In genomic region chr9:38212016-38212415, GRCh38 we compare ENCODE assay signal across 20 cellular contexts.
DNase-seq lines count a peak whose midpoint lies in the region; ATAC-seq, FAIRE-seq and TF ChIP-seq lines count a peak whose summit lies in the region.
"Had no signal": no experiment of that assay in that cellular context is flagged by ENCODE, and none has a peak within 500 bp of the region (broad histone marks: within the 10 kb centered on the region; RNA-seq: fewer than 3 reads in every experiment).

No MANE protein-coding gene starts in this region.

- no peak for FAIRE-seq in HepG2 (lab: Jason Lieb, UNC)
- peak; percentile 35 for FAIRE-seq in urothelium cell line (lab: Jason Lieb, UNC)
- FAIRE-seq: A204.1, GM12892 had no signal

- H3K4me3 ChIP-seq in hepatocyte (no peak overlapping the region), HepG2 (replicated peaks in 1 of 3; ENCODE audit: insufficient read depth in 1 of 3, low read depth in 2 of 3, low read length in 3 of 3) (no peak overlapping the region), neural progenitor cell (no peak overlapping the region)

- H3K4me2 ChIP-seq in hepatocyte (no peak overlapping the region), HepG2 (ENCODE audit: low read depth, low read length) (no peak overlapping the region), neural progenitor cell (peak overlapping the region; percentile 16)

- TF ChIP-seq CTCF in hepatocyte (IDR thresholded peaks at IDR 0.05; ENCODE audit: poor library complexity) (no peak), HepG2 (CRISPR knock-in tag; IDR thresholded peaks at IDR 0.05) (no peak), neural progenitor cell (IDR thresholded peaks at IDR 0.05) (no peak)

- H3K79me2 ChIP-seq in hepatocyte (no peaks in the 10 kb centered on the region), HepG2 (ENCODE audit: insufficient read depth, low read length) (no peaks in the 10 kb centered on the region), neural progenitor cell (ENCODE audit: low read depth) (no peaks in the 10 kb centered on the region)

- TF ChIP-seq RAD21 in HepG2 (CRISPR knock-in tag; IDR thresholded peaks at IDR 0.05), result no peak

- peaks cover 5% of the 10 kb centered on the region for H3K27me3 Mint-ChIP-seq in neural progenitor cell (ENCODE audit: insufficient read depth, low read depth)

- H3K9ac ChIP-seq in HepG2 (ENCODE audit: insufficient read depth, low read depth, low read length) (no peak overlapping the region), neural progenitor cell (no peak overlapping the region)

- no peak overlapping the region for H3K27ac Mint-ChIP-seq in neural progenitor cell
- H3K27ac Mint-ChIP-seq: CD4-positive, CD25-positive, alpha-beta regulatory T cell; HFFc6 had no signal

- H3K9me3 ChIP-seq in hepatocyte (ENCODE audit: low read depth) (no peaks in the 10 kb centered on the region), HepG2 (ENCODE audit: low read length) (peaks cover 5% of the 10 kb centered on the region; the same call in 1 of the 2 replicates), neural progenitor cell (ENCODE audit: low read depth) (no peaks in the 10 kb centered on the region)
- H3K9me3 ChIP-seq: BE2C had no signal

- H3K9me3 Mint-ChIP-seq in neural progenitor cell, result peaks cover 3% of the 10 kb centered on the region

- DNase-seq in hepatocyte (ENCODE audit: low spot score) (peak; percentile 64), HepG2 (ENCODE audit: low spot score) (no peak), neural progenitor cell (ENCODE audit: low spot score) (no peak), urothelium cell line (ENCODE audit: low spot score) (no peak), NCI-H774 (lab: John Stamatoyannopoulos, UW) (no peak), globus pallidus (ENCODE audit: low spot score) (no peak), COLO829 (ENCODE audit: low spot score) (no peak)
- DNase-seq: ACHN; BE2C; C1 segment of cervical spinal cord; CD4-positive, CD25-positive, alpha-beta regulatory T cell; DMS153; DMS79; GDM1; GOT3; H7; HFFc6 had no signal

- POLR2A ChIA-PET in HepG2 (lab: Yijun Ruan, JAX), result no interaction called here

- H4K20me1 ChIP-seq in hepatocyte (ENCODE audit: insufficient read depth, poor library complexity, severe bottlenecking), result no peaks in the 10 kb centered on the region
- no peaks in the 10 kb centered on the region for H4K20me1 ChIP-seq in HepG2 (ENCODE audit: insufficient read depth, low read length)
- no peaks in the 10 kb centered on the region for H4K20me1 ChIP-seq in neural progenitor cell (ENCODE audit: low read depth)

- no peak for TF ChIP-seq POLR2A in HepG2 (IDR thresholded peaks at IDR 0.05; ENCODE audit: insufficient read depth in 1 of 2, low read depth in 2 of 2, low read length in 2 of 2)

- no peaks in the 10 kb centered on the region for H3K27me3 ChIP-seq in hepatocyte
- H3K27me3 ChIP-seq in HepG2 (ENCODE audit: control insufficient read depth in 1 of 2, insufficient read depth in 2 of 2, low read length in 2 of 2), result peaks cover 0 to 4% of the 10 kb centered on the region in 2 experiments; a peak in 2 of 5 replicates
- peaks cover 59% of the 10 kb centered on the region for H3K27me3 ChIP-seq in neural progenitor cell
- H3K27me3 ChIP-seq: BE2C had no signal

- H3K4me1 Mint-ChIP-seq in neural progenitor cell, result peaks cover 29% of the 10 kb centered on the region
- H3K4me1 Mint-ChIP-seq: CD4-positive, CD25-positive, alpha-beta regulatory T cell had no signal

- CTCF ChIA-PET in HepG2 (lab: Yijun Ruan, JAX; ENCODE audit: low intra/inter-chr PET ratio, low total read pairs), result no interaction called here

- no peaks in the 10 kb centered on the region for H3K36me3 Mint-ChIP-seq in neural progenitor cell
- H3K36me3 Mint-ChIP-seq: CD4-positive, CD25-positive, alpha-beta regulatory T cell had no signal

- peak overlapping the region; percentile 60 for H3K27ac ChIP-seq in hepatocyte
- H3K27ac ChIP-seq in HepG2 (ENCODE audit: extremely low read length, insufficient read depth, low read length), result no peak overlapping the region
- no peak overlapping the region for H3K27ac ChIP-seq in neural progenitor cell

- BruUV-seq in HepG2 (replicated peaks; lab: Mats Ljungman, UMichigan), result no TSS peak

- 54% methylated on average over 4 of the region's 4 CpGs for WGBS in hepatocyte (ENCODE audit: low lambda C conversion rate, missing lambda C conversion rate)
- 19% methylated on average over 4 of the region's 4 CpGs for WGBS in HepG2 (ENCODE audit: low lambda C conversion rate)

- no peaks in the 10 kb centered on the region for H3K9me2 ChIP-seq in hepatocyte (replicated peaks; ENCODE audit: insufficient read depth)

- H3K4me3 Mint-ChIP-seq in neural progenitor cell, result no peak overlapping the region
- H3K4me3 Mint-ChIP-seq: CD4-positive, CD25-positive, alpha-beta regulatory T cell; HFFc6 had no signal

- no peak for TF ChIP-seq EP300 in HepG2 (IDR thresholded peaks at IDR 0.05; ENCODE audit: low read depth in 2 of 2, low read length in 2 of 2)
- no peak for TF ChIP-seq EP300 in HepG2 (CRISPR knock-in tag; IDR thresholded peaks at IDR 0.05; ENCODE audit: borderline replicate concordance)

- H3K36me3 ChIP-seq in hepatocyte (replicated peaks; ENCODE audit: insufficient read depth, low read depth) (no peaks in the 10 kb centered on the region), HepG2 (replicated peaks in 1 of 2; ENCODE audit: control insufficient read depth in 1 of 2, insufficient read depth in 2 of 2, low read length in 2 of 2) (no peaks in the 10 kb centered on the region), neural progenitor cell (no peaks in the 10 kb centered on the region)
- H3K36me3 ChIP-seq: BE2C had no signal

- in situ Hi-C loops in HepG2 (cut with HindIII; ENCODE audit: extremely low pct_ligation_motif_present, low pct_unique_long_range_greater_than_20kb), result no loop called here

- no peaks in the 10 kb centered on the region for H3K4me1 ChIP-seq in hepatocyte (ENCODE audit: insufficient read depth)
- no peaks in the 10 kb centered on the region for H3K4me1 ChIP-seq in HepG2 (ENCODE audit: insufficient read depth, low read length)
- peaks cover 40% of the 10 kb centered on the region for H3K4me1 ChIP-seq in neural progenitor cell

- no peak overlapping the region for H2AFZ ChIP-seq in hepatocyte
- H2AFZ ChIP-seq in HepG2 (ENCODE audit: low read length), result no peak overlapping the region
- no peak overlapping the region for H2AFZ ChIP-seq in neural progenitor cell (replicated peaks)

- peak; percentile 43; the same call in 2 of the 3 replicates for ATAC-seq in HepG2
- ATAC-seq: HCT116 had no signal

- H3F3A ChIP-seq in neural progenitor cell (ENCODE audit: low read depth), result peaks cover 50% of the 10 kb centered on the region

- intact Hi-C loops in HepG2 (cut with micrococcal nuclease; ENCODE audit: unreplicated experiment), result no loop called here

TF ChIP-seq in HepG2, 621 proteins besides CTCF, POLR2A, EP300 and RAD21:
- no peak for TF ChIP-seq HOXA9 (CRISPR knock-in tag; IDR thresholded peaks at IDR 0.05; ENCODE audit: borderline replicate concordance)
- 0 out of 2 replicates have a peak, but pooled peaks have one; percentile 20 for TF ChIP-seq HNF4A (CRISPR knock-in tag; IDR thresholded peaks at IDR 0.05)
- TF ChIP-seq KDM6A (CRISPR knock-in tag; IDR thresholded peaks at IDR 0.05; ENCODE audit: low read depth), result no peak
